Comparison of ENCODE assay signal across 8 cellular contexts in the genomic region with DNA sequence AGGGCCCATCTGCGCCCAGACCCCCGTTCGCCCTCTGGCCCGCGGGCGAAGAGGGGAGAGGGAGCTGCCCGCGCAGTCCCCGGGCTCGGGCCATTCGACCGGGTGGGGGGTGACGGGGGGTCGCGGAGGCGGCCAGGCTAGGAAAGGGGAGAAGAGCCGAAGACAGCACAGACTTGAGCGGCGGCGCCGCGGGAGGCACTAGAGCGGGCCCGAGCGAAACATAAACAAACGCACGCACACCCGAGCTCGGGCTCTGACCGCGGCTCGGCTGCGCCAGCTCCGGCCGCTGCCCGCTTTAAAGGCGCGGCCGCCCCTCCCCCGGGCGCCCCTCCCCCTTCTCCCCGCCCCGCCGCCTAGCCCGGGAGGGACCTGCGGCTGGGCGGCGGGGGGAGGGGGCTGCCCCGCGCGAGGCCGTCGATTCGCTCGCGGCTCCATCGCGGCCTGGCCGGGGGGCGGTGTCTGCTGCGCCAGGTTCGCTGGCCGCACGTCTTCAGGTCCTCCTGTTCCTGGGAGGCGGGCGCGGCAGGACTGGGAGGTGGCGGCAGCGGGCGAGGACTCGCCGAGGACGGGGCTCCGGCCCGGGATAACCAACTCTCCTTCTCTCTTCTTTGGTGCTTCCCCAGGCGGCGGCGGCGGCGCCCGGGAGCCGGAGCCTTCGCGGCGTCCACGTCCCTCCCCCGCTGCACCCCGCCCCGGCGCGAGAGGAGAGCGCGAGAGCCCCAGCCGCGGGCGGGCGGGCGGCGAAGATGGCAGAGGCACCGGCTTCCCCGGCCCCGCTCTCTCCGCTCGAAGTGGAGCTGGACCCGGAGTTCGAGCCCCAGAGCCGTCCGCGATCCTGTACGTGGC. TPM values are rescaled to one million over a fixed set of nuclear protein-coding genes. Genes with fewer than 3 reads are reported as not detected.
DNase-seq lines count a peak whose midpoint lies in the region; ATAC-seq and TF ChIP-seq lines count a peak whose summit lies in the region.

A gene (plus strand): TSS at position 455 of the 846 bp plus-strand sequence. CDS start 292 bp downstream, at position 747.

- H3K36me3 Mint-ChIP-seq in CD4-positive, alpha-beta T cell (ENCODE audit: low read depth) = peaks cover 23% of the 10 kb centered on the region
- peaks cover 0 to 10% (median 0%) of the 10 kb centered on the region in 3 donors for H3K36me3 Mint-ChIP-seq in naive thymus-derived CD8-positive, alpha-beta T cell
- H3K36me3 Mint-ChIP-seq in stimulated activated naive CD8-positive, alpha-beta T cell treated with anti-CD3 and anti-CD28 coated beads, Interleukin-15, Interleukin-2, amounts not matched to agents 100 ng/mL and 50 ng/mL, for 24 hours (ENCODE audit: low read depth) = peaks cover 7% of the 10 kb centered on the region

- peak in 9 of 10 experiments; percentile 37 to 64 (median 50) for DNase-seq in CD4-positive, alpha-beta T cell
- DNase-seq in HT-29 (ENCODE audit: low spot score) = peak; percentile 87
- peak; percentile 87 for DNase-seq in RKO (ENCODE audit: low spot score)
- DNase-seq in activated effector memory CD4-positive, alpha-beta T cell treated with anti-CD3 and anti-CD28 coated beads, Interleukin-2, amount 50 U/mL, for 16 hours = peak; percentile 91
- peak; percentile 92 for DNase-seq in fibroblast of pulmonary artery (ENCODE audit: low read depth)
- peak; percentile 32 to 76 (median 52) for DNase-seq in naive thymus-derived CD8-positive, alpha-beta T cell
- DNase-seq in NK-92 (lab: John Stamatoyannopoulos, UW; ENCODE audit: unreplicated experiment) = no peak

- peak within 1 kb of the TSS; percentile 95 for H3K4me3 Mint-ChIP-seq in CD4-positive, alpha-beta T cell
- peak within 1 kb of the TSS; percentile 82 to 93 (median 88) for H3K4me3 Mint-ChIP-seq in naive thymus-derived CD8-positive, alpha-beta T cell
- H3K4me3 Mint-ChIP-seq in stimulated activated naive CD8-positive, alpha-beta T cell treated with anti-CD3 and anti-CD28 coated beads, Interleukin-15, Interleukin-2, amounts not matched to agents 100 ng/mL and 50 ng/mL, for 24 hours = peak within 1 kb of the TSS; percentile 94

- ATAC-seq in CD4-positive, alpha-beta T cell (ENCODE audit: poor library complexity) = no peak
- no peak for ATAC-seq in naive thymus-derived CD8-positive, alpha-beta T cell

- H3K9me3 ChIP-seq in CD4-positive, alpha-beta T cell (ENCODE audit: control insufficient read depth, low read length) = no peaks in the 10 kb centered on the region

- H3K27me3 ChIP-seq in CD4-positive, alpha-beta T cell (ENCODE audit: control insufficient read depth, insufficient read depth, low read length) = no peaks in the 10 kb centered on the region

- no peaks in the 10 kb centered on the region for H3K27me3 Mint-ChIP-seq in CD4-positive, alpha-beta T cell
- H3K27me3 Mint-ChIP-seq in naive thymus-derived CD8-positive, alpha-beta T cell = no peaks in the 10 kb centered on the region
- H3K27me3 Mint-ChIP-seq in stimulated activated naive CD8-positive, alpha-beta T cell treated with anti-CD3 and anti-CD28 coated beads, Interleukin-15, Interleukin-2, amounts not matched to agents 100 ng/mL and 50 ng/mL, for 24 hours = peaks cover 17% of the 10 kb centered on the region

- H3K9me3 Mint-ChIP-seq in CD4-positive, alpha-beta T cell = no peaks in the 10 kb centered on the region
- no peaks in the 10 kb centered on the region for H3K9me3 Mint-ChIP-seq in naive thymus-derived CD8-positive, alpha-beta T cell
- H3K9me3 Mint-ChIP-seq in stimulated activated naive CD8-positive, alpha-beta T cell treated with anti-CD3 and anti-CD28 coated beads, Interleukin-15, Interleukin-2, amounts not matched to agents 100 ng/mL and 50 ng/mL, for 24 hours = no peaks in the 10 kb centered on the region

- peak within 1 kb of the TSS; percentile 100 for H3K27ac Mint-ChIP-seq in CD4-positive, alpha-beta T cell
- peak within 1 kb of the TSS; percentile 66 to 100 (median 92) for H3K27ac Mint-ChIP-seq in naive thymus-derived CD8-positive, alpha-beta T cell
- H3K27ac Mint-ChIP-seq in stimulated activated naive CD8-positive, alpha-beta T cell treated with anti-CD3 and anti-CD28 coated beads, Interleukin-15, Interleukin-2, amounts not matched to agents 100 ng/mL and 50 ng/mL, for 24 hours = peak within 1 kb of the TSS; percentile 74

- POLR2A ChIA-PET in CD4-positive, alpha-beta T cell (lab: Charles Lee) = interaction anchor here (1.1 to 5.5 kb wide), 17 partner anchors 16 to 880 kb away, joined by 3 to 102 read pairs (median 11); a partner anchor contains a TSS
- POLR2A ChIA-PET in naive thymus-derived CD8-positive, alpha-beta T cell (lab: Charles Lee) = interaction anchor here (0.7 to 2.9 kb wide), 7 partner anchors 16 to 534 kb away, joined by 3 to 32 read pairs (median 5); a partner anchor contains a TSS

- peak within 1 kb of the TSS; percentile 96 for H3K4me3 ChIP-seq in fibroblast of pulmonary artery (replicated peaks; ENCODE audit: low read depth, low read length)

- peaks cover 40% of the 10 kb centered on the region for H3K4me1 Mint-ChIP-seq in CD4-positive, alpha-beta T cell (ENCODE audit: low read depth)
- H3K4me1 Mint-ChIP-seq in naive thymus-derived CD8-positive, alpha-beta T cell = peaks cover 18 to 52% (median 42%) of the 10 kb centered on the region in 4 donors
- peaks cover 51% of the 10 kb centered on the region for H3K4me1 Mint-ChIP-seq in stimulated activated naive CD8-positive, alpha-beta T cell treated with anti-CD3 and anti-CD28 coated beads, Interleukin-15, Interleukin-2, amounts not matched to agents 100 ng/mL and 50 ng/mL, for 24 hours (ENCODE audit: low read depth)

- no peak for TF ChIP-seq CTCF in CD4-positive, alpha-beta T cell (IDR thresholded peaks at IDR 0.05)
- TF ChIP-seq CTCF in fibroblast of pulmonary artery (IDR thresholded peaks at IDR 0.05; ENCODE audit: low read length, missing control alignments) = no peak

- H3K27ac ChIP-seq in CD4-positive, alpha-beta T cell (ENCODE audit: low read depth, low read length) = peak within 1 kb of the TSS; percentile 86

- CTCF ChIA-PET in CD4-positive, alpha-beta T cell (lab: Charles Lee) = interaction anchor here (0.6 to 1.0 kb wide), 2 partner anchors 8 to 31 kb away, joined by 3 read pairs; no protein-coding TSS in a partner anchor

- intact Hi-C loops in CD4-positive, alpha-beta T cell (cut with DNase I, micrococcal nuclease) = loop anchor here in 1 of 2 experiments (5.0 kb wide), 1 partner anchor 117 kb away; no protein-coding TSS in a partner anchor

RNA-seq across cellular contexts. Expression of the gene that starts here (rescaled TPM):
- 10 to 100 TPM; 24.3 to 25.3 TPM for total RNA-seq in CD4-positive, alpha-beta T cell
- 22.1 and 22.3 TPM in 2 replicates for total RNA-seq in HT-29 (2014; rRNA removed; shearing (Covaris generic))
- total RNA-seq in naive thymus-derived CD8-positive, alpha-beta T cell = 10 to 100 TPM; 23.2 to 24.4 TPM
- polyA plus RNA-seq in naive thymus-derived CD8-positive, alpha-beta T cell = 10 to 100 TPM; 14.5 to 18.6 (median 14.7) TPM
